Comparison of ENCODE assay signal across 16 cellular contexts in the genomic region with DNA sequence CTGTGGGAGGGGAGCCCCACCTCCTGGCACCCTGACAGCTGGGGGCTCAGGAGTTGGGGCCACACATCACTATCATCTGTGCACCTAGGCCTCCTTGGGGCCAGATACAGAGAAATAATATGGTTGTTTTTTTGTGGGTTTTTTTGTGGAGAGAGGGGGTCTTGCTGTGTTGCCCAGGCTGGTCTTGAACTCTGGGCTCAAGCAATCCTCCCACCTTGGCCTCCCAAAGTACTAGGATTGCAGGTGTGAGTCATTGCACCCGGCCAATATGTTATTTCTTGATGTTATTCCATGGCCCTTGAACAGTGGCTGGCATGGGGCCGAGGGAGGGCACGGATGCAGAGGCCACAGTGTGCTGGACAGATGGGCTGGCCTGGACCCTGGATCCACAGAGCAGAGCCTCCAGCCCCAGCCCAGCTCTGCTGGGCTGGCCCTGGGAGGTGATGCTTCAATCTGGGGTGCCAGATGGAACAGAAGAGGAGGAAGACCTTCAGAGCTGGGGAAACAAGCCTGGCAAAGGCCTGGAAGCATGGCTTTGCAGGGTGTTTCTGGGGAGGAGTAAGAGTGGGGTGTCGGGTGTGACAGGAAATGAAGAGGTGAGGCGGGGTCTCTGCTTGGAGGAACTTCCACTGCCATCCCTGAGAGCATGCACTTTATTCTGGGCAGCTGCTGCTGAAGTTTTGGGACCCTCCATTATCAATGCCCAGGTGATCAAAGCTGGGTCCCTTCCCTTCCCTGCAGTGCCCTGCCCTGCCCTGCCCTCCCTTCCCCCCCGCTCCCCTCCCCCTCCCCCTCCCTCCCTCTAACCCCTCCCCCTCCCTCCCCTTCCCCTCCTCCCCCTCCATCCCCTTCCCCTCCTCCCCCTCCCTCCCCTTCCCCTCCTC. TPM values are rescaled to one million over a fixed set of nuclear protein-coding genes. Genes with fewer than 3 reads are reported as not detected.
DNase-seq lines count a peak whose midpoint lies in the region; ATAC-seq, FAIRE-seq and TF ChIP-seq lines count a peak whose summit lies in the region.
"Had no signal": no experiment of that assay in that cellular context is flagged by ENCODE, and none has a peak within 500 bp of the region (broad histone marks: within the 10 kb centered on the region; RNA-seq: fewer than 3 reads in every experiment).

No MANE protein-coding gene starts in this region.

- in situ Hi-C loops in HepG2 (cut with HindIII; ENCODE audit: extremely low pct_ligation_motif_present, low pct_unique_long_range_greater_than_20kb) (no loop called here), Panc1 (cut with HindIII; ENCODE audit: low pct_unique_long_range_greater_than_20kb, low sequenced_read_pairs) (no loop called here), GM23248 (cut with MboI) (no loop called here)

- H3K9me2 ChIP-seq in hepatocyte (replicated peaks; ENCODE audit: insufficient read depth): no peaks in the 10 kb centered on the region
- H3K9me2 ChIP-seq in GM23248 (ENCODE audit: insufficient read depth): no peaks in the 10 kb centered on the region

- no peaks in the 10 kb centered on the region for H3K79me2 ChIP-seq in HepG2 (ENCODE audit: insufficient read depth, low read length)
- H3K79me2 ChIP-seq in hepatocyte: no peaks in the 10 kb centered on the region
- H3K79me2 ChIP-seq in GM23248 (ENCODE audit: insufficient read depth): no peaks in the 10 kb centered on the region

- intact Hi-C loops in HepG2 (cut with micrococcal nuclease; ENCODE audit: unreplicated experiment) (no loop called here), right lobe of liver (cut with DNase I) (loop anchor here in 1 of 2 donors (10.0 kb wide), 1 partner anchor 85 kb away; no protein-coding TSS in a partner anchor), Panc1 (cut with micrococcal nuclease; ENCODE audit: unreplicated experiment) (no loop called here)

- no TSS peak for BruUV-seq in HepG2 (replicated peaks; lab: Mats Ljungman, UMichigan)
- BruUV-seq in Panc1 (replicated peaks; lab: Mats Ljungman, UMichigan): no TSS peak

- H3K27ac ChIP-seq in HepG2 (ENCODE audit: extremely low read length, insufficient read depth, low read length): no peak overlapping the region
- no peak overlapping the region for H3K27ac ChIP-seq in right lobe of liver
- H3K27ac ChIP-seq in Panc1 (ENCODE audit: low read length): no peak overlapping the region
- no peak overlapping the region for H3K27ac ChIP-seq in hepatocyte
- H3K27ac ChIP-seq in GM23248: no peak overlapping the region

- H3K4me3 ChIP-seq in HepG2 (replicated peaks in 1 of 3; ENCODE audit: insufficient read depth in 1 of 3, low read depth in 2 of 3, low read length in 3 of 3) (no peak overlapping the region), right lobe of liver (no peak overlapping the region), Panc1 (ENCODE audit: low read depth in 2 of 2, low read length in 2 of 2) (no peak overlapping the region), hepatocyte (no peak overlapping the region), GM23248 (no peak overlapping the region)
- H3K4me3 ChIP-seq: smooth muscle cell had no signal

- 23% methylated on average over 6 of the region's 6 CpGs for WGBS in HepG2 (ENCODE audit: low lambda C conversion rate)
- WGBS in right lobe of liver (ENCODE audit: insufficient coverage, low coverage, low lambda C conversion rate, missing lambda C conversion rate): 70% methylated on average over 4 of the region's 6 CpGs
- 89% methylated on average over 5 of the region's 6 CpGs for WGBS in hepatocyte (ENCODE audit: low lambda C conversion rate, missing lambda C conversion rate)
- 50 to 57% methylated on average over 5 to 6 of the region's 6 CpGs for WGBS in GM23248 (ENCODE audit: low coverage in 1 of 2, low lambda C conversion rate in 2 of 2, missing lambda C conversion rate in 2 of 2), 2 experiments

- CTCF ChIA-PET in HepG2 (lab: Yijun Ruan, JAX; ENCODE audit: low intra/inter-chr PET ratio, low total read pairs) (no interaction called here), Panc1 (lab: Charles Lee) (interaction anchor here (0.6 kb wide), 1 partner anchor 87 kb away, joined by 4 read pairs; no protein-coding TSS in a partner anchor)

- H3K36me3 ChIP-seq in HepG2 (replicated peaks in 1 of 2; ENCODE audit: control insufficient read depth in 1 of 2, insufficient read depth in 2 of 2, low read length in 2 of 2): no peaks in the 10 kb centered on the region
- no peaks in the 10 kb centered on the region for H3K36me3 ChIP-seq in right lobe of liver
- H3K36me3 ChIP-seq in Panc1 (ENCODE audit: control insufficient read depth, insufficient read depth, low read length): no peaks in the 10 kb centered on the region
- no peaks in the 10 kb centered on the region for H3K36me3 ChIP-seq in hepatocyte (replicated peaks; ENCODE audit: insufficient read depth, low read depth)
- no peaks in the 10 kb centered on the region for H3K36me3 ChIP-seq in GM23248 (ENCODE audit: low read depth)

- DNase-seq in HepG2 (ENCODE audit: low spot score): no peak
- DNase-seq in right lobe of liver: no peak
- no peak for DNase-seq in Panc1 (ENCODE audit: low read depth, low spot score)
- DNase-seq in hepatocyte (ENCODE audit: low spot score): no peak
- DNase-seq in GM23248: no peak
- no peak for DNase-seq in activated CD8-positive, alpha-beta memory T cell treated with anti-CD3 and anti-CD28 coated beads, Interleukin-2, amount 50 U/mL, for 4 hours
- DNase-seq in activated T-cell treated with anti-CD3 and anti-CD28 coated beads, Interleukin-2, amount 50 U/mL, for 48 hours: no peak
- DNase-seq: activated CD4-positive, CD25-positive, alpha-beta regulatory T cell treated with anti-CD3 and anti-CD28 coated beads, Interleukin-2, amount 50 U/mL, for 72 hours; activated CD8-positive, alpha-beta T cell treated with anti-CD3 and anti-CD28 coated beads, Interleukin-2, amount 10 ng/mL, durations not matched to agents 7 days and 5 days; activated gamma-delta T cell treated with Interleukin-2 at 50 U/mL for 16 hours; C1 segment of cervical spinal cord; effector CD4-positive, alpha-beta T cell; left cardiac atrium; OCI-M1; stimulated activated CD4-positive, alpha-beta T cell treated with anti-CD3 and anti-CD28 coated beads, Interleukin-2, amount 100 ng/mL, for 24 hours had no signal

- no peak for TF ChIP-seq RAD21 in HepG2 (CRISPR knock-in tag; IDR thresholded peaks at IDR 0.05)

- POLR2A ChIA-PET in HepG2 (lab: Yijun Ruan, JAX) (no interaction called here), Panc1 (lab: Charles Lee) (interaction anchor here (0.7 kb wide), 1 partner anchor 63 kb away, joined by 3 read pairs; no protein-coding TSS in a partner anchor)

- TF ChIP-seq CTCF in HepG2 (CRISPR knock-in tag; IDR thresholded peaks at IDR 0.05): no peak
- no peak for TF ChIP-seq CTCF in right lobe of liver (IDR thresholded peaks at IDR 0.05)
- TF ChIP-seq CTCF in Panc1 (IDR thresholded peaks at IDR 0.05): no peak
- no peak for TF ChIP-seq CTCF in hepatocyte (IDR thresholded peaks at IDR 0.05; ENCODE audit: poor library complexity)

- no peaks in the 10 kb centered on the region for H4K20me1 ChIP-seq in HepG2 (ENCODE audit: insufficient read depth, low read length)
- H4K20me1 ChIP-seq in hepatocyte (ENCODE audit: insufficient read depth, poor library complexity, severe bottlenecking): no peaks in the 10 kb centered on the region
- no peaks in the 10 kb centered on the region for H4K20me1 ChIP-seq in GM23248 (ENCODE audit: insufficient read depth)

- TF ChIP-seq POLR2A in HepG2 (IDR thresholded peaks at IDR 0.05; ENCODE audit: insufficient read depth in 1 of 2, low read depth in 2 of 2, low read length in 2 of 2): no peak
- TF ChIP-seq POLR2A in right lobe of liver (IDR thresholded peaks at IDR 0.05): no peak

- peaks cover 52% of the 10 kb centered on the region for H3K4me1 ChIP-seq in HepG2 (ENCODE audit: insufficient read depth, low read length)
- H3K4me1 ChIP-seq in right lobe of liver: no peaks in the 10 kb centered on the region
- peaks cover 5% of the 10 kb centered on the region; the same call in 1 of the 2 replicates for H3K4me1 ChIP-seq in Panc1 (ENCODE audit: control insufficient read depth, insufficient read depth, low read length)
- peaks cover 10% of the 10 kb centered on the region for H3K4me1 ChIP-seq in hepatocyte (ENCODE audit: insufficient read depth)
- H3K4me1 ChIP-seq in GM23248 (ENCODE audit: insufficient read depth): no peaks in the 10 kb centered on the region

- no peaks in the 10 kb centered on the region for H3K9me3 ChIP-seq in HepG2 (ENCODE audit: low read length)
- no peaks in the 10 kb centered on the region for H3K9me3 ChIP-seq in right lobe of liver
- no peaks in the 10 kb centered on the region for H3K9me3 ChIP-seq in Panc1 (ENCODE audit: control insufficient read depth, insufficient read depth, low read depth, low read length)
- H3K9me3 ChIP-seq in hepatocyte (ENCODE audit: low read depth): no peaks in the 10 kb centered on the region
- no peaks in the 10 kb centered on the region for H3K9me3 ChIP-seq in GM23248 (ENCODE audit: low read depth)

- no peak for TF ChIP-seq EP300 in HepG2 (IDR thresholded peaks at IDR 0.05; ENCODE audit: low read depth in 2 of 2, low read length in 2 of 2)
- TF ChIP-seq EP300 in HepG2 (CRISPR knock-in tag; IDR thresholded peaks at IDR 0.05; ENCODE audit: borderline replicate concordance): no peak

- no peak overlapping the region for H2AFZ ChIP-seq in HepG2 (ENCODE audit: low read length)
- no peak overlapping the region for H2AFZ ChIP-seq in hepatocyte
- no peak overlapping the region for H2AFZ ChIP-seq in GM23248

- H3K4me2 ChIP-seq in HepG2 (ENCODE audit: low read depth, low read length) (no peak overlapping the region), hepatocyte (peak overlapping the region; percentile 24), GM23248 (ENCODE audit: unreplicated experiment) (no peak overlapping the region)
- H3K4me2 ChIP-seq: smooth muscle cell had no signal

- H3F3A ChIP-seq in GM23248 (ENCODE audit: insufficient read depth): no peaks in the 10 kb centered on the region

- peaks cover 0 to 21% of the 10 kb centered on the region in 2 experiments; a peak in 2 of 5 replicates for H3K27me3 ChIP-seq in HepG2 (ENCODE audit: control insufficient read depth in 1 of 2, insufficient read depth in 2 of 2, low read length in 2 of 2)
- no peaks in the 10 kb centered on the region for H3K27me3 ChIP-seq in right lobe of liver
- no peaks in the 10 kb centered on the region for H3K27me3 ChIP-seq in Panc1 (ENCODE audit: control insufficient read depth, insufficient read depth, low read length)
- no peaks in the 10 kb centered on the region for H3K27me3 ChIP-seq in hepatocyte
- H3K27me3 ChIP-seq in GM23248 (replicated peaks; ENCODE audit: insufficient read depth): no peaks in the 10 kb centered on the region

- FAIRE-seq in HepG2 (lab: Jason Lieb, UNC): no peak

- H3K9ac ChIP-seq in HepG2 (ENCODE audit: insufficient read depth, low read depth, low read length): no peak overlapping the region
- H3K9ac ChIP-seq in GM23248: no peak overlapping the region

- no peak for ATAC-seq in HepG2
- no peak for ATAC-seq in right lobe of liver
- ATAC-seq in Panc1: peak; percentile 14
- ATAC-seq: activated CD8-positive, alpha-beta T cell treated with anti-CD3 and anti-CD28 coated beads, Interleukin-2, amount 10 ng/mL, durations not matched to agents 7 days and 5 days; left cardiac atrium had no signal

RNA-seq across cellular contexts. Expression of a gene that starts 3.7 kb away (rescaled TPM):
- total RNA-seq in HepG2 (2016; rRNA removed; fragmentation: Illumina TruSeq; extraction: Trizol) (0.87 and 2.2 TPM in 2 replicates), right lobe of liver (under 1 TPM in 2 of 6 experiments, not detected in 4; 0.09 to 0.27 TPM), Panc1 (2021; ENCODE audit: unreplicated experiment) (3.2 TPM), hepatocyte (0.70 and 1.2 TPM in 2 replicates)
- 0.88 and 1.5 TPM in 2 replicates for total RNA-seq in HepG2 (2016; cell fraction: cytosol; rRNA removed; fragmentation: Illumina TruSeq; extraction: Trizol; ENCODE audit: low read depth)
- total RNA-seq in HepG2 (2016; cell fraction: insoluble cytoplasmic fraction; rRNA removed; fragmentation: Illumina TruSeq; extraction: Trizol): 1.0 and 2.2 TPM in 2 replicates
- 2.2 and 2.9 TPM in 2 replicates for total RNA-seq in HepG2 (2016; cell fraction: membrane; rRNA removed; fragmentation: Illumina TruSeq; extraction: Trizol)
- 1.5 and 1.7 TPM in 2 replicates for total RNA-seq in HepG2 (2016; cell fraction: nucleus; rRNA removed; fragmentation: Illumina TruSeq; extraction: Trizol)
- polyA plus RNA-seq in HepG2 (2011; rRNA removed) (0.53 and 0.94 TPM in 2 replicates), hepatocyte (2.5 and 2.8 TPM in 2 replicates), GM23248 (2016; fragmentation: Nextera tagmentation; extraction: Ambion mirVana) (0.13 and 0.38 TPM in 2 replicates)
- 0.90 and 1.4 TPM in 2 replicates for polyA plus RNA-seq in HepG2 (2011; cell fraction: cytosol; rRNA removed)
- polyA plus RNA-seq in HepG2 (2011; cell fraction: nucleus; rRNA removed): 1.0 and 1.3 TPM in 2 replicates
- 0.43 and 0.53 TPM in 2 replicates for polyA plus RNA-seq in HepG2 (2012)
- polyA plus RNA-seq in HepG2 (2016; cell fraction: cytosol; fragmentation: Illumina TruSeq; extraction: Trizol; ENCODE audit: low read depth): 0.84 and 1.2 TPM in 2 replicates
- polyA plus RNA-seq in HepG2 (2016; cell fraction: insoluble cytoplasmic fraction; fragmentation: Illumina TruSeq; extraction: Trizol; ENCODE audit: low read depth): 0.85 and 1.4 TPM in 2 replicates
- 1.8 and 2.0 TPM in 2 replicates for polyA plus RNA-seq in HepG2 (2016; cell fraction: membrane; fragmentation: Illumina TruSeq; extraction: Trizol; ENCODE audit: low read depth)
- 2.1 and 2.2 TPM in 2 replicates for polyA plus RNA-seq in HepG2 (2016; cell fraction: nucleus; fragmentation: Illumina TruSeq; extraction: Trizol; ENCODE audit: insufficient read depth, low read depth)
- 0.54 and 5.2 TPM in 2 replicates for polyA minus RNA-seq in HepG2 (2011; rRNA and poly(A)+ RNA removed; ENCODE audit: low replicate concordance)
- polyA minus RNA-seq in HepG2 (2011; cell fraction: cytosol; rRNA and poly(A)+ RNA removed): 1.2 and 1.4 TPM in 2 replicates
- 1.5 and 2.3 TPM in 2 replicates for polyA minus RNA-seq in HepG2 (2011; cell fraction: nucleus; rRNA and poly(A)+ RNA removed)
- 7.8 TPM for polyA plus RNA-seq in Panc1 (2012; ENCODE audit: insufficient read length)
- total RNA-seq in GM23248 (2014; rRNA removed; shearing (Covaris generic)): 0.32 TPM in 1 of 2 replicates, not detected in the other
